Comparison of ENCODE assay signal across 25 cellular contexts in genomic region chr2:123128951-123129350, GRCh38.
"Had no signal": no experiment of that assay in that cellular context is flagged by ENCODE, and none has a peak within 500 bp of the region (broad histone marks: within the 10 kb centered on the region; RNA-seq: fewer than 3 reads in every experiment).

No MANE protein-coding gene starts in this region.

- H3K4me3 ChIP-seq: heart right ventricle, hepatocyte, left ventricle myocardium inferior, lung, mucosa of descending colon, right atrium auricular region, right lobe of liver, stomach, suprapubic skin, thoracic aorta, tibial artery, uterus had no signal

- H3K27me3 ChIP-seq: heart right ventricle, hepatocyte, neutrophil, right atrium auricular region, right lobe of liver, stomach, suprapubic skin, tibial artery, uterus had no signal

- H2AFZ ChIP-seq: hepatocyte, parathyroid adenoma had no signal

- DNase-seq: heart right ventricle; kidney; left ventricle myocardium inferior; mesendoderm; midbrain; mucosa of descending colon; naive thymus-derived CD4-positive, alpha-beta T cell; occipital lobe; right lobe of liver; stimulated activated CD4-positive, alpha-beta T cell treated with anti-CD3 and anti-CD28 coated beads, Interleukin-12 subunit alpha, Interleukin-12 subunit beta, amount 100 ng/mL, for 4 hours; stimulated activated CD4-positive, alpha-beta T cell treated with anti-CD3 and anti-CD28 coated beads, Interleukin-15, amount 100 ng/mL, for 24 hours; stimulated activated CD4-positive, alpha-beta T cell treated with anti-CD3 and anti-CD28 coated beads, Interleukin-2, amount 100 ng/mL, for 24 hours; stimulated activated CD4-positive, alpha-beta T cell treated with anti-CD3 and anti-CD28 coated beads, Interleukin-4, amount 100 ng/mL, for 1 hour; stimulated activated naive B cell treated with anti-CD40 and anti-IgM and Interleukin-4, amounts not matched to agents 10 μg/mL and 1 μg/mL and 100 μg/mL, for 72 hours; stimulated activated naive CD8-positive, alpha-beta T cell treated with anti-CD3 and anti-CD28 coated beads, Interleukin-15, Interleukin-2, amounts not matched to agents 100 U/mL and 50 U/mL, for 24 hours; stomach; tibial artery; uterus had no signal

- H3K4me2 ChIP-seq: hepatocyte had no signal

- H3K36me3 ChIP-seq: heart right ventricle, left ventricle myocardium inferior, neutrophil, right atrium auricular region, right lobe of liver, stomach, suprapubic skin, thoracic aorta, tibial artery, uterus had no signal

- H3K27ac ChIP-seq: heart right ventricle, hepatocyte, left ventricle myocardium inferior, neutrophil, parathyroid adenoma, right atrium auricular region, right lobe of liver, stomach, suprapubic skin, thoracic aorta, tibial artery, uterus had no signal

- H3K9me3 ChIP-seq: neutrophil, right atrium auricular region, right lobe of liver, thoracic aorta, tibial artery, uterus had no signal

- H3K4me1 ChIP-seq: heart right ventricle, left ventricle myocardium inferior, parathyroid adenoma, right atrium auricular region, right lobe of liver, stomach, suprapubic skin, tibial artery, uterus had no signal

- H3K9ac ChIP-seq: parathyroid adenoma had no signal
